In the genomic region with DNA sequence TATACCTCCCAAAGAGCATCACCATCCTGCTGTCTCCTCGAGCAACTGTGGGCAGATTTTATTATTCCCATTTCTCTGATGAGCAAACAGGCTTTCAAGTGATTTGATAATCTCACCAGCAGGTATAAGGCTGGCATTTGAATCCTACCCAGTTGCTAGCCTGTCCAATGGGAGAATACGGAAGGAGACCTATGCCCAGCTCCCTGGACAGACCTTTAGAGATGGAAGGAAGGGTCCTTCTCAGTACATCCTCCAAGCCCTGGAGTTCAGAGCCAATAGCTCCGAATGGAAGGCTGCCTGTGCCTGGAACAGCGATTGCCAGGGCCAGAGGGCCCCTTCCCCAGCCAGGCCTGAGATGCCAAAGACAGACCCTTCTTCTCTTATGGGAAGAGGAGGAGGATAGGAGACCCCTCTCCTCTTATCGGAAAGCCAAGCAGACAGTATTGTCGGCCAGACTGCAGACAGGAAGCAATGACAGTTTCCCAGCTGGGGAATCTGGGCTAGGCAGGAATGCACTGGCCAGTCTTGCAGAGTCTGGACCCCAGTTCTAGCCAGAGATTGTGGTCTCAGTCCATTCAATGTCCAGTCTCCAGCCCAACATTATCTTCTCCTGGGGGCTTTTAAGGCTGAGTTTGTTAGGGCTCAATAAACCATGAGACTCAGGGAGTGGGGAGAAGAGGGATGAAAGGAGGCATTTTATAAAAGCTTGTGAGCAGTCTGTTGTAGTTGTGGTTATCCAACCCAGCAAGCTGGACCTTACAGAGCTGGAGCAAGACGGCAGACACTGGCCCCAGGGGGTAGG, we compare ENCODE assay signal across 9 cellular contexts. TPM values are rescaled to one million over a fixed set of nuclear protein-coding genes. Genes with fewer than 3 reads are reported as not detected.
DNase-seq lines count a peak whose midpoint lies in the region; ATAC-seq, FAIRE-seq and TF ChIP-seq lines count a peak whose summit lies in the region.
"Had no signal": no experiment of that assay in that cellular context is flagged by ENCODE, and none has a peak within 500 bp of the region (broad histone marks: within the 10 kb centered on the region; RNA-seq: fewer than 3 reads in every experiment).

No MANE protein-coding gene starts in this region.

- DNase-seq in CD4-positive, CD25-positive, alpha-beta regulatory T cell, result no peak
- DNase-seq in Panc1 (ENCODE audit: low read depth, low spot score) (no peak), epidermal melanocyte (ENCODE audit: insufficient read length, low spot score) (peak; percentile 65), H54 (ENCODE audit: insufficient read length, low spot score) (no peak), NCI-H2029 treated with DMSO at 0.1 percent for 48 hours (lab: John Stamatoyannopoulos, UW) (no peak)
- DNase-seq: NCI-H526 treated with DMSO at 0.1 percent for 48 hours had no signal

- no peaks in the 10 kb centered on the region for H3K27me3 ChIP-seq in CD4-positive, CD25-positive, alpha-beta regulatory T cell (ENCODE audit: control insufficient read depth, insufficient read depth, low read length)
- H3K27me3 ChIP-seq in Panc1 (ENCODE audit: control insufficient read depth, insufficient read depth, low read length) (no peaks in the 10 kb centered on the region), neuron (ENCODE audit: insufficient read depth, low read length) (no peaks in the 10 kb centered on the region)

- H3K27ac Mint-ChIP-seq in CD4-positive, CD25-positive, alpha-beta regulatory T cell, result peak overlapping the region; percentile 69 to 99 (median 94)

- no peak for TF ChIP-seq POLR2A in H54 (IDR thresholded peaks at IDR 0.05; ENCODE audit: low read depth, low read length)

- no TSS peak for BruUV-seq in Panc1 (replicated peaks; lab: Mats Ljungman, UMichigan)

- in situ Hi-C loops in Panc1 (cut with HindIII; ENCODE audit: low pct_unique_long_range_greater_than_20kb, low sequenced_read_pairs), result no loop called here

- H3K36me3 Mint-ChIP-seq in CD4-positive, CD25-positive, alpha-beta regulatory T cell, result no peaks in the 10 kb centered on the region

- H3K4me3 ChIP-seq in CD4-positive, CD25-positive, alpha-beta regulatory T cell (ENCODE audit: low read depth, low read length), result peak overlapping the region; percentile 92
- H3K4me3 ChIP-seq in Panc1 (ENCODE audit: low read depth in 2 of 2, low read length in 2 of 2), result peak overlapping the region; percentile 71 to 85
- H3K4me3 ChIP-seq in neuron (ENCODE audit: low read length), result peak overlapping the region; percentile 73

- FAIRE-seq in H54 (lab: Jason Lieb, UNC), result no peak

- POLR2A ChIA-PET in Panc1 (lab: Charles Lee), result no interaction called here

- ATAC-seq in CD4-positive, CD25-positive, alpha-beta regulatory T cell (ENCODE audit: low read depth in 2 of 2), result no peak
- ATAC-seq in Panc1, result no peak
- ATAC-seq in HG03175 (IDR thresholded peaks at IDR 0.05; ENCODE audit: unreplicated experiment), result no peak
- ATAC-seq in HG03469 (IDR thresholded peaks at IDR 0.05; ENCODE audit: unreplicated experiment), result no peak

- H3K9me3 Mint-ChIP-seq in CD4-positive, CD25-positive, alpha-beta regulatory T cell, result no peaks in the 10 kb centered on the region

- H3K36me3 ChIP-seq in CD4-positive, CD25-positive, alpha-beta regulatory T cell (ENCODE audit: control insufficient read depth, insufficient read depth, low read length), result peaks cover 3% of the 10 kb centered on the region
- H3K36me3 ChIP-seq in Panc1 (ENCODE audit: control insufficient read depth, insufficient read depth, low read length), result no peaks in the 10 kb centered on the region
- H3K36me3 ChIP-seq in neuron (ENCODE audit: insufficient read depth, low read length), result no peaks in the 10 kb centered on the region

- H3K27ac ChIP-seq in CD4-positive, CD25-positive, alpha-beta regulatory T cell (ENCODE audit: insufficient read depth, low read length, poor library complexity, severe bottlenecking), result peak overlapping the region; percentile 98
- peak overlapping the region; percentile 89 for H3K27ac ChIP-seq in Panc1 (ENCODE audit: low read length)

- peaks cover 73% of the 10 kb centered on the region for H3K4me1 ChIP-seq in CD4-positive, CD25-positive, alpha-beta regulatory T cell (ENCODE audit: control insufficient read depth, insufficient read depth, low read length, poor library complexity, severe bottlenecking)
- H3K4me1 ChIP-seq in Panc1 (ENCODE audit: control insufficient read depth, insufficient read depth, low read length) (peaks cover 45% of the 10 kb centered on the region), neuron (ENCODE audit: insufficient read depth, low read length) (peaks cover 33% of the 10 kb centered on the region)

- peaks cover 14 to 75% (median 59%) of the 10 kb centered on the region in 4 donors for H3K4me1 Mint-ChIP-seq in CD4-positive, CD25-positive, alpha-beta regulatory T cell

- CTCF ChIA-PET in Panc1 (lab: Charles Lee), result interaction anchor here (0.5 to 1.4 kb wide), 4 partner anchors 16 to 48 kb away, joined by 3 to 8 read pairs (median 3); no protein-coding TSS in a partner anchor

- peak overlapping the region; percentile 93 to 98 (median 95) for H3K4me3 Mint-ChIP-seq in CD4-positive, CD25-positive, alpha-beta regulatory T cell

- H2AFZ ChIP-seq in neuron (ENCODE audit: low read depth, low read length), result no peak overlapping the region

- intact Hi-C loops in Panc1 (cut with micrococcal nuclease; ENCODE audit: unreplicated experiment), result loop anchor here (5.0 to 10.0 kb wide), 3 partner anchors 42 to 120 kb away; no protein-coding TSS in a partner anchor

- H3K27me3 Mint-ChIP-seq in CD4-positive, CD25-positive, alpha-beta regulatory T cell, result peaks cover 11% of the 10 kb centered on the region

- TF ChIP-seq CTCF in Panc1 (IDR thresholded peaks at IDR 0.05), result no peak

- no peaks in the 10 kb centered on the region for H3K9me3 ChIP-seq in CD4-positive, CD25-positive, alpha-beta regulatory T cell (ENCODE audit: control insufficient read depth in 2 of 2, low read length in 2 of 2)
- no peaks in the 10 kb centered on the region for H3K9me3 ChIP-seq in Panc1 (ENCODE audit: control insufficient read depth, insufficient read depth, low read depth, low read length)
- H3K9me3 ChIP-seq in neuron (ENCODE audit: low read length), result no peaks in the 10 kb centered on the region

RNA-seq across cellular contexts. Expression of gene IFFO2, which starts 2.0 kb away (rescaled TPM):
- 101 TPM for total RNA-seq in CD4-positive, CD25-positive, alpha-beta regulatory T cell
- polyA plus RNA-seq in CD4-positive, CD25-positive, alpha-beta regulatory T cell, result 1 to 10 TPM; 1.4 to 4.7 (median 2.9) TPM
- total RNA-seq in Panc1 (2021; ENCODE audit: unreplicated experiment), result 59.4 TPM
- polyA plus RNA-seq in Panc1 (2012; ENCODE audit: insufficient read length), result 53.4 TPM

RNA-seq across cellular contexts. Expression of gene ALDH4A1, which starts 52.1 kb away (rescaled TPM):
- 1.4 TPM for total RNA-seq in CD4-positive, CD25-positive, alpha-beta regulatory T cell
- polyA plus RNA-seq in CD4-positive, CD25-positive, alpha-beta regulatory T cell, result 1 to 10 TPM; 1.0 to 2.0 (median 1.5) TPM
- 21.7 TPM for total RNA-seq in Panc1 (2021; ENCODE audit: unreplicated experiment)
- 41.3 TPM for polyA plus RNA-seq in Panc1 (2012; ENCODE audit: insufficient read length)
